1 cellular context compared by ENCODE assay signal in genomic region chr14:34000396-34000795, GRCh38.
TF ChIP-seq lines count a peak whose summit lies in the region.

No MANE protein-coding gene starts in this region.

TF ChIP-seq in HepG2, 621 proteins besides CTCF, POLR2A, EP300 and RAD21 (continued from another document):
- TF ChIP-seq HIC2 (CRISPR knock-in tag; IDR thresholded peaks at IDR 0.05; ENCODE audit: low read depth) = no peak
- no peak for TF ChIP-seq ZNF652 (CRISPR knock-in tag; IDR thresholded peaks at IDR 0.05; ENCODE audit: borderline replicate concordance, low read depth)
- no peak for TF ChIP-seq KLF12 (CRISPR knock-in tag; IDR thresholded peaks at IDR 0.05; ENCODE audit: borderline replicate concordance)
- no peak for TF ChIP-seq HNRNPLL (IDR thresholded peaks at IDR 0.05; ENCODE audit: low read depth, low read length, poor library complexity, severe bottlenecking)
- TF ChIP-seq KLF13 (CRISPR knock-in tag; IDR thresholded peaks at IDR 0.05) = no peak
- no peak for TF ChIP-seq PLRG1 (conservative IDR thresholded peaks at IDR 0.05)
- no peak for TF ChIP-seq ZBTB40 (IDR thresholded peaks at IDR 0.05)
- no peak for TF ChIP-seq ZBTB40 (CRISPR knock-in tag; IDR thresholded peaks at IDR 0.05)
- no peak for TF ChIP-seq PRDM15 (CRISPR knock-in tag; IDR thresholded peaks at IDR 0.05)
- no peak for TF ChIP-seq JARID2 (CRISPR knock-in tag; IDR thresholded peaks at IDR 0.05; ENCODE audit: insufficient replicate concordance)
- no peak for TF ChIP-seq THAP7 (CRISPR knock-in tag; IDR thresholded peaks at IDR 0.05)
